Comparison of ENCODE assay signal across 1 cellular context in the genomic region with DNA sequence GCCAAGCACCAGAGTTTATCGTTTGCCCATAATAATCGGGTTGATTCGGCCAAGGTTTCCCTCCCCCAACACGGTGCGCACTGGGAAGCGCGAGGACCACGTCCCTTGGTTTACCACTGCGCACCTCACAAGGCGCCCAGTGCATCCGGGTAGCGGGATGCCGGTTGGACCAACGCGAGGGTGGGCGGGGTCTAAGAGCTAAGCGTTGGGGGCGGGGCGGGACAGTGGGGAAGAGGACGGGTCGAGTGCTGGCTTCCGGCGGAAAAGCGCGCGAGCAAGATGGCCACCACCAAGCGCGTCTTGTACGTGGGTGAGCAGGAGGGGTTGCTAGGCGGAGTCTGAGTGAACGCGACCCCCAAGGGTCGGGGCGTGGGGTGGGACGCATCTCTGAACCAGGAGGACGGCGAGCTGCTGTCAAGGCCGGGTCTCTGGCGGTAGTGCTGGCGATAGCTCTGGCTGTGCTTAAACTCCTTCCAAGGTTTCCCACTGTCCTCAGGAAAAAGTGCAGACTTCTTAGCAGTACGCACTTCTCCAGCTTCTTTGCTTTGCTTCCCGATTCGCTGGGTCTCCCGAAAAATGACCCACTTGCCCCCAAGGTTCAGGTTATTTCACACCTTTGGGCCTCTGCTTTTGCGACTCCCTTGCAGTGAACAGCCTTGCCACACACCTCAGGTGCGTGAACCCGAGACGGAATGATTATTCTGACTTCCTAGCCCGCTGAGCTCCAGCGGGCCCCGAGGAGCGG.
TF ChIP-seq lines count a peak whose summit lies in the region.

A gene (plus strand): TSS at position 261 of the 745 bp plus-strand sequence. CDS start 19 bp downstream, at position 280.

TF ChIP-seq in HEK293, 187 proteins besides CTCF, POLR2A, EP300 and RAD21 (continued from another document and continues in another):
- TF ChIP-seq GLI2 (tag by site-specific recombination; IDR thresholded peaks at IDR 0.05; ENCODE audit: borderline replicate concordance, low read depth) (no peak), ZNF768 (tag by site-specific recombination; IDR thresholded peaks at IDR 0.05) (no peak), ZNF169 (tag by site-specific recombination; IDR thresholded peaks at IDR 0.05) (no peak), ZNF426 (tag by site-specific recombination; IDR thresholded peaks at IDR 0.05) (no peak), EGR2 (tag by site-specific recombination; IDR thresholded peaks at IDR 0.05; ENCODE audit: low read depth) (peak; percentile 74), ZNF157 (tag by site-specific recombination; IDR thresholded peaks at IDR 0.05) (no peak), MYNN (tag by site-specific recombination; IDR thresholded peaks at IDR 0.05; ENCODE audit: borderline replicate concordance) (no peak), KLF9 (tag by site-specific recombination; IDR thresholded peaks at IDR 0.05; ENCODE audit: low read depth) (peak; percentile 77), MEIS1 (CRISPR knock-in tag; IDR thresholded peaks at IDR 0.05; ENCODE audit: borderline replicate concordance) (no peak), ZNF133 (tag by site-specific recombination; IDR thresholded peaks at IDR 0.05) (no peak), ZNF2 (tag by site-specific recombination; IDR thresholded peaks at IDR 0.05) (0 out of 2 replicates have a peak, but pooled peaks have one; percentile 54), ZNF707 (tag by site-specific recombination; IDR thresholded peaks at IDR 0.05) (no peak), ZNF16 (tag by site-specific recombination; IDR thresholded peaks at IDR 0.05; ENCODE audit: low read depth) (no peak), ZFP69B (tag by site-specific recombination; IDR thresholded peaks at IDR 0.05) (no peak), ZNF248 (tag by site-specific recombination; IDR thresholded peaks at IDR 0.05) (no peak), ZNF561 (tag by site-specific recombination; IDR thresholded peaks at IDR 0.05; ENCODE audit: borderline replicate concordance) (0 out of 2 replicates have a peak, but pooled peaks have one; percentile 24), ZBTB1 (tag by site-specific recombination; IDR thresholded peaks at IDR 0.05) (no peak), ZNF19 (tag by site-specific recombination; IDR thresholded peaks at IDR 0.05; ENCODE audit: low read depth) (no peak), ZNF555 (tag by site-specific recombination; conservative IDR thresholded peaks at IDR 0.05) (no peak), ZNF221 (tag by site-specific recombination; IDR thresholded peaks at IDR 0.05; ENCODE audit: borderline replicate concordance) (no peak), ZNF701 (tag by site-specific recombination; IDR thresholded peaks at IDR 0.05) (no peak), ZNF335 (tag by site-specific recombination; conservative IDR thresholded peaks at IDR 0.05) (peak; percentile 55), HOXC10 (CRISPR knock-in tag; IDR thresholded peaks at IDR 0.05) (no peak), SP3 (tag by site-specific recombination; IDR thresholded peaks at IDR 0.05) (peak; percentile 85), REPIN1 (tag by site-specific recombination; IDR thresholded peaks at IDR 0.05; ENCODE audit: low read depth) (no peak), ZNF843 (tag by site-specific recombination; IDR thresholded peaks at IDR 0.05) (no peak), ZNF10 (tag by site-specific recombination; IDR thresholded peaks at IDR 0.05) (no peak), ZNF670 (tag by site-specific recombination; IDR thresholded peaks at IDR 0.05; ENCODE audit: low read depth) (no peak), ZNF654 (tag by site-specific recombination; IDR thresholded peaks at IDR 0.05; ENCODE audit: low read depth) (no peak), ZXDB (tag by site-specific recombination; IDR thresholded peaks at IDR 0.05) (peak; percentile 45; the same call in 1 of the 2 replicates), ZFP3 (tag by site-specific recombination; IDR thresholded peaks at IDR 0.05; ENCODE audit: low read depth) (no peak), ZNF394 (tag by site-specific recombination; IDR thresholded peaks at IDR 0.05; ENCODE audit: borderline replicate concordance) (no peak), ZNF341 (tag by site-specific recombination; IDR thresholded peaks at IDR 0.05; ENCODE audit: low read depth) (no peak), ZNF660 (tag by site-specific recombination; IDR thresholded peaks at IDR 0.05) (no peak; the same call in 1 of the 2 replicates), ZNF544 (tag by site-specific recombination; IDR thresholded peaks at IDR 0.05) (no peak), SALL2 (tag by site-specific recombination; IDR thresholded peaks at IDR 0.05; ENCODE audit: borderline replicate concordance) (no peak), ZBTB48 (tag by site-specific recombination; IDR thresholded peaks at IDR 0.05) (no peak), ZSCAN30 (tag by site-specific recombination; IDR thresholded peaks at IDR 0.05) (no peak), IKZF3 (tag by site-specific recombination; IDR thresholded peaks at IDR 0.05) (no peak), ZFP41 (tag by site-specific recombination; IDR thresholded peaks at IDR 0.05; ENCODE audit: borderline replicate concordance) (no peak), ZNF621 (tag by site-specific recombination; IDR thresholded peaks at IDR 0.05) (no peak), HOXA7 (CRISPR knock-in tag; IDR thresholded peaks at IDR 0.05; ENCODE audit: borderline replicate concordance) (no peak)
- TF ChIP-seq, protein P1, sequence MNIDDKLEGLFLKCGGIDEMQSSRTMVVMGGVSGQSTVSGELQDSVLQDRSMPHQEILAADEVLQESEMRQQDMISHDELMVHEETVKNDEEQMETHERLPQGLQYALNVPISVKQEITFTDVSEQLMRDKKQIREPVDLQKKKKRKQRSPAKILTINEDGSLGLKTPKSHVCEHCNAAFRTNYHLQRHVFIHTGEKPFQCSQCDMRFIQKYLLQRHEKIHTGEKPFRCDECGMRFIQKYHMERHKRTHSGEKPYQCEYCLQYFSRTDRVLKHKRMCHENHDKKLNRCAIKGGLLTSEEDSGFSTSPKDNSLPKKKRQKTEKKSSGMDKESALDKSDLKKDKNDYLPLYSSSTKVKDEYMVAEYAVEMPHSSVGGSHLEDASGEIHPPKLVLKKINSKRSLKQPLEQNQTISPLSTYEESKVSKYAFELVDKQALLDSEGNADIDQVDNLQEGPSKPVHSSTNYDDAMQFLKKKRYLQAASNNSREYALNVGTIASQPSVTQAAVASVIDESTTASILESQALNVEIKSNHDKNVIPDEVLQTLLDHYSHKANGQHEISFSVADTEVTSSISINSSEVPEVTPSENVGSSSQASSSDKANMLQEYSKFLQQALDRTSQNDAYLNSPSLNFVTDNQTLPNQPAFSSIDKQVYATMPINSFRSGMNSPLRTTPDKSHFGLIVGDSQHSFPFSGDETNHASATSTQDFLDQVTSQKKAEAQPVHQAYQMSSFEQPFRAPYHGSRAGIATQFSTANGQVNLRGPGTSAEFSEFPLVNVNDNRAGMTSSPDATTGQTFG (tag by site-specific recombination; IDR thresholded peaks at IDR 0.05; ENCODE audit: borderline replicate concordance): no peak
- TF ChIP-seq, protein P2, sequence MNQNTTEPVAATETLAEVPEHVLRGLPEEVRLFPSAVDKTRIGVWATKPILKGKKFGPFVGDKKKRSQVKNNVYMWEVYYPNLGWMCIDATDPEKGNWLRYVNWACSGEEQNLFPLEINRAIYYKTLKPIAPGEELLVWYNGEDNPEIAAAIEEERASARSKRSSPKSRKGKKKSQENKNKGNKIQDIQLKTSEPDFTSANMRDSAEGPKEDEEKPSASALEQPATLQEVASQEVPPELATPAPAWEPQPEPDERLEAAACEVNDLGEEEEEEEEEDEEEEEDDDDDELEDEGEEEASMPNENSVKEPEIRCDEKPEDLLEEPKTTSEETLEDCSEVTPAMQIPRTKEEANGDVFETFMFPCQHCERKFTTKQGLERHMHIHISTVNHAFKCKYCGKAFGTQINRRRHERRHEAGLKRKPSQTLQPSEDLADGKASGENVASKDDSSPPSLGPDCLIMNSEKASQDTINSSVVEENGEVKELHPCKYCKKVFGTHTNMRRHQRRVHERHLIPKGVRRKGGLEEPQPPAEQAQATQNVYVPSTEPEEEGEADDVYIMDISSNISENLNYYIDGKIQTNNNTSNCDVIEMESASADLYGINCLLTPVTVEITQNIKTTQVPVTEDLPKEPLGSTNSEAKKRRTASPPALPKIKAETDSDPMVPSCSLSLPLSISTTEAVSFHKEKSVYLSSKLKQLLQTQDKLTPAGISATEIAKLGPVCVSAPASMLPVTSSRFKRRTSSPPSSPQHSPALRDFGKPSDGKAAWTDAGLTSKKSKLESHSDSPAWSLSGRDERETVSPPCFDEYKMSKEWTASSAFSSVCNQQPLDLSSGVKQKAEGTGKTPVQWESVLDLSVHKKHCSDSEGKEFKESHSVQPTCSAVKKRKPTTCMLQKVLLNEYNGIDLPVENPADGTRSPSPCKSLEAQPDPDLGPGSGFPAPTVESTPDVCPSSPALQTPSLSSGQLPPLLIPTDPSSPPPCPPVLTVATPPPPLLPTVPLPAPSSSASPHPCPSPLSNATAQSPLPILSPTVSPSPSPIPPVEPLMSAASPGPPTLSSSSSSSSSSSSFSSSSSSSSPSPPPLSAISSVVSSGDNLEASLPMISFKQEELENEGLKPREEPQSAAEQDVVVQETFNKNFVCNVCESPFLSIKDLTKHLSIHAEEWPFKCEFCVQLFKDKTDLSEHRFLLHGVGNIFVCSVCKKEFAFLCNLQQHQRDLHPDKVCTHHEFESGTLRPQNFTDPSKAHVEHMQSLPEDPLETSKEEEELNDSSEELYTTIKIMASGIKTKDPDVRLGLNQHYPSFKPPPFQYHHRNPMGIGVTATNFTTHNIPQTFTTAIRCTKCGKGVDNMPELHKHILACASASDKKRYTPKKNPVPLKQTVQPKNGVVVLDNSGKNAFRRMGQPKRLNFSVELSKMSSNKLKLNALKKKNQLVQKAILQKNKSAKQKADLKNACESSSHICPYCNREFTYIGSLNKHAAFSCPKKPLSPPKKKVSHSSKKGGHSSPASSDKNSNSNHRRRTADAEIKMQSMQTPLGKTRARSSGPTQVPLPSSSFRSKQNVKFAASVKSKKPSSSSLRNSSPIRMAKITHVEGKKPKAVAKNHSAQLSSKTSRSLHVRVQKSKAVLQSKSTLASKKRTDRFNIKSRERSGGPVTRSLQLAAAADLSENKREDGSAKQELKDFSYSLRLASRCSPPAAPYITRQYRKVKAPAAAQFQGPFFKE (tag by site-specific recombination; IDR thresholded peaks at IDR 0.05; ENCODE audit: borderline replicate concordance): no peak
- TF ChIP-seq, protein P3, sequence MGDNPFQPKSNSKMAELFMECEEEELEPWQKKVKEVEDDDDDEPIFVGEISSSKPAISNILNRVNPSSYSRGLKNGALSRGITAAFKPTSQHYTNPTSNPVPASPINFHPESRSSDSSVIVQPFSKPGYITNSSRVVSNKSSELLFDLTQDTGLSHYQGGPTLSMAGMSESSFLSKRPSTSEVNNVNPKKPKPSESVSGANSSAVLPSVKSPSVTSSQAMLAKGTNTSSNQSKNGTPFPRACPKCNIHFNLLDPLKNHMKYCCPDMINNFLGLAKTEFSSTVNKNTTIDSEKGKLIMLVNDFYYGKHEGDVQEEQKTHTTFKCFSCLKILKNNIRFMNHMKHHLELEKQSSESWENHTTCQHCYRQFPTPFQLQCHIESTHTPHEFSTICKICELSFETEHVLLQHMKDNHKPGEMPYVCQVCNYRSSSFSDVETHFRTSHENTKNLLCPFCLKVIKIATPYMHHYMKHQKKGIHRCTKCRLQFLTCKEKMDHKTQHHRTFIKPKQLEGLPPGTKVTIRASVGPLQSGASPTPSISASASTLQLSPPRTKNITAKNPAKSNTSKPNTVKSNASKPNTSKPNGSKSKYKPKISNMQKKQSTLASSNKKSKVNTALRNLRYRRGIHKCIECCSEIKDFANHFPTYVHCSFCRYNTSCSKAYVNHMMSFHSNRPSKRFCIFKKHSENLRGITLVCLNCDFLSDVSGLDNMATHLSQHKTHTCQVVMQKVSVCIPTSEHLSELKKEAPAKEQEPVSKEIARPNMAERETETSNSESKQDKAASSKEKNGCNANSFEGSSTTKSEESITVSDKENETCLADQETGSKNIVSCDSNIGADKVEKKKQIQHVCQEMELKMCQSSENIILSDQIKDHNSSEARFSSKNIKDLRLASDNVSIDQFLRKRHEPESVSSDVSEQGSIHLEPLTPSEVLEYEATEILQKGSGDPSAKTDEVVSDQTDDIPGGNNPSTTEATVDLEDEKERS (tag by site-specific recombination; IDR thresholded peaks at IDR 0.05): no peak
- TF ChIP-seq, protein P4, sequence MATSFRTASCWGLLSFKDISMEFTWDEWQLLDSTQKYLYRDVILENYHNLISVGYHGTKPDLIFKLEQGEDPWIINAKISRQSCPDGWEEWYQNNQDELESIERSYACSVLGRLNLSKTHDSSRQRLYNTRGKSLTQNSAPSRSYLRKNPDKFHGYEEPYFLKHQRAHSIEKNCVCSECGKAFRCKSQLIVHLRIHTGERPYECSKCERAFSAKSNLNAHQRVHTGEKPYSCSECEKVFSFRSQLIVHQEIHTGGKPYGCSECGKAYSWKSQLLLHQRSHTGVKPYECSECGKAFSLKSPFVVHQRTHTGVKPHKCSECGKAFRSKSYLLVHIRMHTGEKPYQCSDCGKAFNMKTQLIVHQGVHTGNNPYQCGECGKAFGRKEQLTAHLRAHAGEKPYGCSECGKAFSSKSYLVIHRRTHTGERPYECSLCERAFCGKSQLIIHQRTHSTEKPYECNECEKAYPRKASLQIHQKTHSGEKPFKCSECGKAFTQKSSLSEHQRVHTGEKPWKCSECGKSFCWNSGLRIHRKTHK (tag by site-specific recombination; IDR thresholded peaks at IDR 0.05): no peak
- TF ChIP-seq, protein P5, sequence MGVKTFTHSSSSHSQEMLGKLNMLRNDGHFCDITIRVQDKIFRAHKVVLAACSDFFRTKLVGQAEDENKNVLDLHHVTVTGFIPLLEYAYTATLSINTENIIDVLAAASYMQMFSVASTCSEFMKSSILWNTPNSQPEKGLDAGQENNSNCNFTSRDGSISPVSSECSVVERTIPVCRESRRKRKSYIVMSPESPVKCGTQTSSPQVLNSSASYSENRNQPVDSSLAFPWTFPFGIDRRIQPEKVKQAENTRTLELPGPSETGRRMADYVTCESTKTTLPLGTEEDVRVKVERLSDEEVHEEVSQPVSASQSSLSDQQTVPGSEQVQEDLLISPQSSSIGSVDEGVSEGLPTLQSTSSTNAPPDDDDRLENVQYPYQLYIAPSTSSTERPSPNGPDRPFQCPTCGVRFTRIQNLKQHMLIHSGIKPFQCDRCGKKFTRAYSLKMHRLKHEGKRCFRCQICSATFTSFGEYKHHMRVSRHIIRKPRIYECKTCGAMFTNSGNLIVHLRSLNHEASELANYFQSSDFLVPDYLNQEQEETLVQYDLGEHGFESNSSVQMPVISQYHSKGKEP (tag by site-specific recombination; IDR thresholded peaks at IDR 0.05): no peak; the same call in 1 of the 2 replicates
- TF ChIP-seq, protein P6, sequence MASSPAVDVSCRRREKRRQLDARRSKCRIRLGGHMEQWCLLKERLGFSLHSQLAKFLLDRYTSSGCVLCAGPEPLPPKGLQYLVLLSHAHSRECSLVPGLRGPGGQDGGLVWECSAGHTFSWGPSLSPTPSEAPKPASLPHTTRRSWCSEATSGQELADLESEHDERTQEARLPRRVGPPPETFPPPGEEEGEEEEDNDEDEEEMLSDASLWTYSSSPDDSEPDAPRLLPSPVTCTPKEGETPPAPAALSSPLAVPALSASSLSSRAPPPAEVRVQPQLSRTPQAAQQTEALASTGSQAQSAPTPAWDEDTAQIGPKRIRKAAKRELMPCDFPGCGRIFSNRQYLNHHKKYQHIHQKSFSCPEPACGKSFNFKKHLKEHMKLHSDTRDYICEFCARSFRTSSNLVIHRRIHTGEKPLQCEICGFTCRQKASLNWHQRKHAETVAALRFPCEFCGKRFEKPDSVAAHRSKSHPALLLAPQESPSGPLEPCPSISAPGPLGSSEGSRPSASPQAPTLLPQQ (tag by site-specific recombination; IDR thresholded peaks at IDR 0.05): peak; percentile 41; the same call in 1 of the 2 replicates
